32 cellular contexts compared by ENCODE assay signal in the genomic region with DNA sequence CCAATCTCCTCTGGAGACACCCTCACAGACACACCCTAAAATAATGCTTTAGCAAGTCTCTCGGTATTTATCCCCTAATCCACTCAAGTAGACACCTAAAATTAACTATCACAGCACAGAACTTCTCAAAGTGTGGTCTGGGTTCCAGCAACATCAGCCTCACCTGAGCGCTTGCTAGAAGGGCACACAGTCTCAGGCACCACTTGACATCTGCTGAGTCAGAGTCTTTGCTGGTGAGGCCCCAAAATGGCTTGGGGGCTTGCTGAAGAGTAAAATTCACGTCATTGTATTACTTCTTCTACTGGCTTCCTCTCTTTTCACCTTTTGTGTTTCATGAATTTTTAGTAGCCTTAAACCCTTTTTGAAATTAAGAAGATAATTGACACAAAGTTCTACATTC. TPM values are rescaled to one million over a fixed set of nuclear protein-coding genes. Genes with fewer than 3 reads are reported as not detected.
"Had no signal": no experiment of that assay in that cellular context is flagged by ENCODE, and none has a peak within 500 bp of the region (broad histone marks: within the 10 kb centered on the region; RNA-seq: fewer than 3 reads in every experiment).

No MANE protein-coding gene starts in this region.

- H3K4me1 ChIP-seq: esophagus muscularis mucosa, gastrocnemius medialis, heart left ventricle had no signal

- H3K36me3 Mint-ChIP-seq: activated naive CD8-positive, alpha-beta T cell had no signal

- H3K4me1 Mint-ChIP-seq: activated B cell treated with CpG ODN at 0.5 μM for 24 hours; activated T-helper 17 cell treated with anti-CD3 and anti-CD28 coated beads, Interleukin-2, amount 50 U/mL, for 72 hours; central memory CD8-positive, alpha-beta T cell had no signal

- DNase-seq: activated B cell treated with CpG ODN at 0.5 μM for 24 hours; activated CD4-positive, alpha-beta T cell treated with anti-CD3 and anti-CD28 coated beads for 48 hours; activated CD4-positive, alpha-beta T cell treated with anti-CD3 and anti-CD28 coated beads, Interleukin-2, amount 50 U/mL, for 1 hour; activated CD4-positive, alpha-beta T cell treated with anti-CD3 and anti-CD28 coated beads, Interleukin-2, amount 50 U/mL, for 48 hours; activated CD8-positive, alpha-beta memory T cell treated with anti-CD3 and anti-CD28 coated beads for 24 hours; activated CD8-positive, alpha-beta T cell treated with anti-CD3 and anti-CD28 coated beads for 36 hours; activated effector memory CD4-positive, alpha-beta T cell treated with Interleukin-2 at 50 U/mL for 16 hours; activated gamma-delta T cell treated with Interleukin-2 at 50 U/mL for 16 hours; activated naive CD4-positive, alpha-beta T cell treated with anti-CD3 and anti-CD28 coated beads, Interleukin-2, amount 50 U/mL, for 16 hours; activated naive CD4-positive, alpha-beta T cell treated with Interleukin-2 at 50 U/mL for 16 hours; activated T-cell treated with anti-CD3 and anti-CD28 coated beads, Interleukin-2, amount 50 U/mL, for 4 hours; amniotic stem cell; anterior cingulate cortex; brain microvascular endothelial cell; dermis blood vessel endothelial cell; effector CD4-positive, alpha-beta T cell; effector memory CD8-positive, alpha-beta T cell; erythroblast; foreskin keratinocyte; gastrocnemius medialis; glutamatergic neuron; heart left ventricle; T-helper 2 cell had no signal

- H3K27ac ChIP-seq: brain microvascular endothelial cell, coronary artery, esophagus muscularis mucosa, foreskin keratinocyte, gastrocnemius medialis, heart left ventricle had no signal

- H3K9me3 Mint-ChIP-seq: activated B cell treated with CpG ODN at 0.5 μM for 24 hours; activated CD8-positive, alpha-beta T cell treated with anti-CD3 and anti-CD28 coated beads for 36 hours; activated T-cell treated with anti-CD3 and anti-CD28 coated beads, Interleukin-2, amount 50 U/mL, for 4 hours; activated T-helper 17 cell treated with anti-CD3 and anti-CD28 coated beads, Interleukin-2, amount 50 U/mL, for 72 hours; effector memory CD8-positive, alpha-beta T cell had no signal

- H3K4me3 Mint-ChIP-seq: activated B cell treated with CpG ODN at 0.5 μM for 24 hours; activated CD8-positive, alpha-beta T cell treated with anti-CD3 and anti-CD28 coated beads for 36 hours; activated naive CD8-positive, alpha-beta T cell; activated T-cell treated with anti-CD3 and anti-CD28 coated beads, Interleukin-2, amount 50 U/mL, for 4 hours; activated T-helper 17 cell treated with anti-CD3 and anti-CD28 coated beads, Interleukin-2, amount 50 U/mL, for 72 hours; central memory CD8-positive, alpha-beta T cell; effector memory CD8-positive, alpha-beta T cell had no signal

- H3K9me3 ChIP-seq: esophagus muscularis mucosa, gastrocnemius medialis, heart left ventricle had no signal

- H3K36me3 ChIP-seq: brain microvascular endothelial cell, esophagus muscularis mucosa, gastrocnemius medialis, heart left ventricle had no signal

- FAIRE-seq: astrocyte, bronchial epithelial cell had no signal

- H3K4me3 ChIP-seq: coronary artery, esophagus muscularis mucosa, gastrocnemius medialis, heart left ventricle had no signal

- H3K27ac Mint-ChIP-seq: activated B cell treated with CpG ODN at 0.5 μM for 24 hours; activated CD8-positive, alpha-beta T cell treated with anti-CD3 and anti-CD28 coated beads for 36 hours; activated naive CD8-positive, alpha-beta T cell; activated T-helper 17 cell treated with anti-CD3 and anti-CD28 coated beads, Interleukin-2, amount 50 U/mL, for 72 hours; effector memory CD8-positive, alpha-beta T cell had no signal

RNA-seq across cellular contexts. Expression of a gene that starts 9.0 kb away (rescaled TPM):
- total RNA-seq: activated B cell treated with CpG ODN at 0.5 μM for 24 hours; activated CD8-positive, alpha-beta T cell treated with anti-CD3 and anti-CD28 coated beads for 36 hours; activated T-cell treated with anti-CD3 and anti-CD28 coated beads, Interleukin-2, amount 50 U/mL, for 4 hours; activated T-helper 17 cell treated with anti-CD3 and anti-CD28 coated beads, Interleukin-2, amount 50 U/mL, for 72 hours; astrocyte; bronchial epithelial cell; cerebellum; dermis blood vessel endothelial cell; esophagus muscularis mucosa; foreskin keratinocyte; gastrocnemius medialis; heart left ventricle had no signal
- polyA plus RNA-seq: adipose tissue, foreskin keratinocyte, heart left ventricle had no signal
